In genomic region chr1:184031127-184032107, GRCh38 we compare ENCODE assay signal across 18 cellular contexts.
"Had no signal": no experiment of that assay in that cellular context is flagged by ENCODE, and none has a peak within 500 bp of the region (broad histone marks: within the 10 kb centered on the region; RNA-seq: fewer than 3 reads in every experiment).

No MANE protein-coding gene starts in this region.

- H3K9me3 ChIP-seq: adrenal gland, lower lobe of right lung, neutrophil, spleen, tibial artery had no signal

- H3K4me3 Mint-ChIP-seq: activated CD4-positive, alpha-beta T cell treated with anti-CD3 and anti-CD28 coated beads, Interleukin-2, amount 10 ng/mL, durations not matched to agents 7 days and 5 days; activated T-cell treated with anti-CD3 and anti-CD28 coated beads, Interleukin-2, amount 50 U/mL, for 72 hours; natural killer cell; stimulated activated memory B cell treated with anti-CD40 and anti-IgM and Interleukin-4, amounts not matched to agents 10 μg/mL and 1 μg/mL and 100 μg/mL, for 72 hours had no signal

- DNase-seq: activated CD4-positive, alpha-beta T cell treated with anti-CD3 and anti-CD28 coated beads, Interleukin-2, amount 10 ng/mL, durations not matched to agents 7 days and 5 days; activated CD8-positive, alpha-beta memory T cell treated with anti-CD3 and anti-CD28 coated beads, Interleukin-2, amount 50 U/mL, for 48 hours; activated gamma-delta T cell treated with Interleukin-2 at 50 U/mL for 16 hours; activated T-cell treated with anti-CD3 and anti-CD28 coated beads, Interleukin-2, amount 50 U/mL, for 72 hours; adrenal gland; left colon; lower lobe of right lung; natural killer cell; posterior cingulate gyrus; spleen; stimulated activated CD4-positive, alpha-beta T cell treated with anti-CD3 and anti-CD28 coated beads, Interleukin-4, amount 100 ng/mL, for 4 hours; SW 1271; T-helper 2 cell; tibial artery had no signal

- H3K27ac ChIP-seq: adrenal gland, cardiac muscle cell, lower lobe of right lung, neutrophil, spleen, tibial artery had no signal

- H3K36me3 ChIP-seq: adrenal gland, cardiac muscle cell, lower lobe of right lung, neutrophil, spleen, tibial artery had no signal

- H3K9me3 Mint-ChIP-seq: activated CD4-positive, alpha-beta T cell treated with anti-CD3 and anti-CD28 coated beads, Interleukin-2, amount 10 ng/mL, durations not matched to agents 7 days and 5 days; activated naive CD4-positive, alpha-beta T cell treated with anti-CD3 and anti-CD28 coated beads, Interleukin-2, amount 50 U/mL, for 72 hours; activated T-cell treated with anti-CD3 and anti-CD28 coated beads, Interleukin-2, amount 50 U/mL, for 72 hours; natural killer cell; stimulated activated memory B cell treated with anti-CD40 and anti-IgM and Interleukin-4, amounts not matched to agents 10 μg/mL and 1 μg/mL and 100 μg/mL, for 72 hours had no signal

- ATAC-seq: activated T-cell treated with anti-CD3 and anti-CD28 coated beads, Interleukin-2, amount 50 U/mL, for 72 hours; left colon; lower lobe of right lung; stimulated activated memory B cell treated with anti-CD40 and anti-IgM and Interleukin-4, amounts not matched to agents 10 μg/mL and 1 μg/mL and 100 μg/mL, for 72 hours had no signal

- H3K36me3 Mint-ChIP-seq: activated naive CD4-positive, alpha-beta T cell treated with anti-CD3 and anti-CD28 coated beads, Interleukin-2, amount 50 U/mL, for 72 hours; natural killer cell; stimulated activated memory B cell treated with anti-CD40 and anti-IgM and Interleukin-4, amounts not matched to agents 10 μg/mL and 1 μg/mL and 100 μg/mL, for 72 hours had no signal

- H3K27ac Mint-ChIP-seq: activated CD4-positive, alpha-beta T cell treated with anti-CD3 and anti-CD28 coated beads, Interleukin-2, amount 10 ng/mL, durations not matched to agents 7 days and 5 days; activated T-cell treated with anti-CD3 and anti-CD28 coated beads, Interleukin-2, amount 50 U/mL, for 72 hours; natural killer cell; stimulated activated memory B cell treated with anti-CD40 and anti-IgM and Interleukin-4, amounts not matched to agents 10 μg/mL and 1 μg/mL and 100 μg/mL, for 72 hours had no signal

- H3K4me3 ChIP-seq: adrenal gland, cardiac muscle cell, lower lobe of right lung, spleen, tibial artery had no signal
